Comparison of ENCODE assay signal across 27 cellular contexts in genomic region chr4:53175640-53176039, GRCh38.
"Had no signal": no experiment of that assay in that cellular context is flagged by ENCODE, and none has a peak within 500 bp of the region (broad histone marks: within the 10 kb centered on the region; RNA-seq: fewer than 3 reads in every experiment).

No MANE protein-coding gene starts in this region.

- ATAC-seq: naive thymus-derived CD4-positive, alpha-beta T cell; natural killer cell treated with Interleukin-12 subunit alpha and Interleukin-12 subunit beta and Interleukin-15 and Interleukin-18, amount 100 ng/mL, for 72 hours; right cardiac atrium; sciatic nerve; stimulated activated naive CD8-positive, alpha-beta T cell treated with anti-CD3 and anti-CD28 coated beads, Interleukin-15, Interleukin-2, amounts not matched to agents 100 U/mL and 50 U/mL, for 24 hours had no signal

- H3K9me3 ChIP-seq: ovary, testis, thyroid gland, vagina had no signal

- H3K4me3 Mint-ChIP-seq: mesothelial cell of epicardium; natural killer cell treated with Interleukin-12 subunit alpha and Interleukin-12 subunit beta and Interleukin-15 and Interleukin-18, amount 100 ng/mL, for 72 hours; stimulated activated naive B cell treated with anti-CD40 and anti-IgM and Interleukin-4, amounts not matched to agents 10 μg/mL and 1 μg/mL and 100 μg/mL, for 72 hours had no signal

- DNase-seq: hypothalamus; immature natural killer cell; kidney; left ventricle myocardium inferior; mesendoderm; naive thymus-derived CD4-positive, alpha-beta T cell; ovary; retina; right cardiac atrium; stimulated activated CD4-positive, alpha-beta T cell treated with anti-CD3 and anti-CD28 coated beads, Interleukin-12 subunit alpha, Interleukin-12 subunit beta, amount 100 ng/mL, for 4 hours; stimulated activated CD4-positive, alpha-beta T cell treated with anti-CD3 and anti-CD28 coated beads, Interleukin-15, amount 100 ng/mL, for 24 hours; stimulated activated CD4-positive, alpha-beta T cell treated with anti-CD3 and anti-CD28 coated beads, Interleukin-2, amount 100 ng/mL, for 24 hours; stimulated activated CD4-positive, alpha-beta T cell treated with anti-CD3 and anti-CD28 coated beads, Interleukin-4, amount 100 ng/mL, for 1 hour; stimulated activated naive B cell treated with anti-CD40 and anti-IgM and Interleukin-4, amounts not matched to agents 10 μg/mL and 1 μg/mL and 100 μg/mL, for 72 hours; stimulated activated naive CD8-positive, alpha-beta T cell treated with anti-CD3 and anti-CD28 coated beads, Interleukin-15, Interleukin-2, amounts not matched to agents 100 U/mL and 50 U/mL, for 24 hours; stomach; testis; thyroid gland; transverse colon; upper lobe of left lung had no signal

- H3K27ac Mint-ChIP-seq: immature natural killer cell; mesothelial cell of epicardium; naive thymus-derived CD4-positive, alpha-beta T cell; natural killer cell treated with Interleukin-12 subunit alpha and Interleukin-12 subunit beta and Interleukin-15 and Interleukin-18, amount 100 ng/mL, for 72 hours; progenitor cell of endocrine pancreas; stimulated activated naive B cell treated with anti-CD40 and anti-IgM and Interleukin-4, amounts not matched to agents 10 μg/mL and 1 μg/mL and 100 μg/mL, for 72 hours had no signal

- H3K27ac ChIP-seq: left ventricle myocardium inferior, ovary, skin epidermis, stomach, testis, thyroid gland, transverse colon, upper lobe of left lung, vagina had no signal

- H3K4me3 ChIP-seq: left ventricle myocardium inferior, lung, ovary, skin epidermis, stomach, testis, thyroid gland, transverse colon, upper lobe of left lung, vagina had no signal

- H3K27me3 ChIP-seq: ovary, stomach, testis, thyroid gland, transverse colon, upper lobe of left lung, vagina had no signal

- H3K4me1 Mint-ChIP-seq: mesothelial cell of epicardium had no signal

- H3K36me3 ChIP-seq: ovary, stomach, thyroid gland, transverse colon, upper lobe of left lung, vagina had no signal

- H3K4me1 ChIP-seq: left ventricle myocardium inferior, stomach, testis, thyroid gland, upper lobe of left lung, vagina had no signal

- H3K27me3 Mint-ChIP-seq: naive thymus-derived CD4-positive, alpha-beta T cell; natural killer cell treated with Interleukin-12 subunit alpha and Interleukin-12 subunit beta and Interleukin-15 and Interleukin-18, amount 100 ng/mL, for 72 hours; progenitor cell of endocrine pancreas; stimulated activated naive B cell treated with anti-CD40 and anti-IgM and Interleukin-4, amounts not matched to agents 10 μg/mL and 1 μg/mL and 100 μg/mL, for 72 hours had no signal
